In genomic region chr16:65624696-65625095, GRCh38 we compare ENCODE assay signal across 11 cellular contexts.
"Had no signal": no experiment of that assay in that cellular context is flagged by ENCODE, and none has a peak within 500 bp of the region (broad histone marks: within the 10 kb centered on the region; RNA-seq: fewer than 3 reads in every experiment).

No MANE protein-coding gene starts in this region.

- H3K4me3 ChIP-seq: lower lobe of right lung, tibial nerve, vagina had no signal

- H3K9me3 ChIP-seq: lower lobe of right lung, tibial nerve, vagina had no signal

- H2AFZ ChIP-seq: parathyroid adenoma had no signal

- ATAC-seq: activated CD4-positive, CD25-positive, alpha-beta regulatory T cell treated with anti-CD3 and anti-CD28 coated beads, Interleukin-2, amount 50 U/mL, for 24 hours; left cardiac atrium; lower lobe of right lung had no signal

- DNase-seq: activated naive CD4-positive, alpha-beta T cell treated with anti-CD3 and anti-CD28 coated beads, Interleukin-2, amount 50 U/mL, for 16 hours; amniotic stem cell; immature natural killer cell; left cardiac atrium; lower lobe of right lung had no signal

- H3K4me1 ChIP-seq: lower lobe of right lung, parathyroid adenoma, tibial nerve, vagina had no signal

- H3K27ac ChIP-seq: lower lobe of right lung, parathyroid adenoma, tibial nerve, vagina had no signal

- FAIRE-seq: colon, TTC549 had no signal

- H3K9ac ChIP-seq: parathyroid adenoma had no signal

- H3K79me2 ChIP-seq: parathyroid adenoma had no signal

- H3K36me3 ChIP-seq: lower lobe of right lung, tibial nerve, vagina had no signal

- H3K27me3 ChIP-seq: vagina had no signal
